Comparison of ENCODE assay signal across 4 cellular contexts in genomic region chr15:23354448-23354847, GRCh38. TPM values are rescaled to one million over a fixed set of nuclear protein-coding genes. Genes with fewer than 3 reads are reported as not detected.
"Had no signal": no experiment of that assay in that cellular context is flagged by ENCODE, and none has a peak within 500 bp of the region (broad histone marks: within the 10 kb centered on the region; RNA-seq: fewer than 3 reads in every experiment).

A gene with protein sequence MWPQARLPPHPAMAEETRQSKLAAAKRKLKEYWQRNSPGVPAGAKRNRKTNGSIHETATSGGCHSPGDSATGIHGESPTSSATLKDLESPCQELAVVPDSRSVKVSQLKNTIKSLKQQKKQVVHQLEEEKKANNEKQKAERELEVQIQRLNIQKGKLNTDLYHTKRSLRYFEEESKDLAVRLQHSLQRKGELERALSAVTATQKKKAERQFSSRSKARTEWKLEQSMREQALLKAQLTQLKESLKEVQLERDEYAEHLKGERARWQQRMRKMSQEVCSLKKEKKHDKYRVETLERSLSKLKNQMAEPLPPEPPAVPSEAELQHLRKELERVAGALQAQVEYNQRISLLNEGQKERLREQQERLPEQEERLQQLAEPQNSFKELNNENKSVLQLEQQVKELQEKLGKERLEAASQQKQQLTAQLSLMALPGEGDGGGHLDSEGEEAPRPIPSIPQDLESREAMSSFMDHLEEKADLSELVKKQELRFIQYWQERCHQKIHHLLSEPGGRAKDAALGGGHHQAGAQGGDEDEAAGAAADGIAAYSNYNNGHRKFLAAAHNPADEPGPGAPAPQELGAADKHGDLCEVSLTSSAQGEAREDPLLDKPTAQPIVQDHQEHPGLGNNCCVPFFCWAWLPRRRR (plus strand): TSS chr15:23354748. CDS start chr15:23354810, 62 bp downstream.

RNA-seq across cellular contexts. Expression of the gene that starts here (rescaled TPM):
- total RNA-seq: GM23338, H4, H7 had no signal
- polyA plus RNA-seq: GM23248 had no signal
